Comparison of ENCODE assay signal across 2 cellular contexts in genomic region chr3:50182533-50183099, GRCh38.
TF ChIP-seq lines count a peak whose summit lies in the region.

No MANE protein-coding gene starts in this region.

TF ChIP-seq in HCT116, 20 proteins besides CTCF, POLR2A, EP300 and RAD21:
- no peak for TF ChIP-seq TCF7L2 (IDR thresholded peaks at IDR 0.05; ENCODE audit: borderline replicate concordance, extremely low read depth, insufficient read depth, insufficient read length)
- no peak for TF ChIP-seq EZH2 (IDR thresholded peaks at IDR 0.05)
- no peak for TF ChIP-seq FOSL1 (IDR thresholded peaks at IDR 0.05; ENCODE audit: low read depth)
- no peak for TF ChIP-seq POLR2AphosphoS5 (IDR thresholded peaks at IDR 0.05; ENCODE audit: low read depth, low read length)
- no peak for TF ChIP-seq CBX3 (IDR thresholded peaks at IDR 0.05; ENCODE audit: low read depth)
- TF ChIP-seq REST (IDR thresholded peaks at IDR 0.05; ENCODE audit: low read depth): no peak
- no peak for TF ChIP-seq ELF1 (IDR thresholded peaks at IDR 0.05; ENCODE audit: borderline replicate concordance, low read depth)
- TF ChIP-seq SRF (IDR thresholded peaks at IDR 0.05; ENCODE audit: low read depth): no peak
- no peak for TF ChIP-seq MAX (IDR thresholded peaks at IDR 0.05)
- TF ChIP-seq ZBTB33 (IDR thresholded peaks at IDR 0.05; ENCODE audit: extremely low read depth, insufficient replicate concordance, low read length): no peak
TF ChIP-seq in HCT116: peak in this region for 0.

TF ChIP-seq in endothelial cell of umbilical vein, 7 proteins besides CTCF, POLR2A, EP300 and RAD21:
- no peak for TF ChIP-seq FOS (IDR thresholded peaks at IDR 0.05; ENCODE audit: borderline replicate concordance, insufficient read depth, low read length)
- TF ChIP-seq GATA2 (IDR thresholded peaks at IDR 0.05; ENCODE audit: insufficient read depth, insufficient read length, low read depth, low read length): no peak
- TF ChIP-seq JUN (IDR thresholded peaks at IDR 0.05; ENCODE audit: borderline replicate concordance, insufficient read depth, insufficient read length, low read depth): no peak
- TF ChIP-seq MYC (IDR thresholded peaks at IDR 0.05; ENCODE audit: low read depth, low read length): no peak
- no peak for TF ChIP-seq POLR2AphosphoS5 (IDR thresholded peaks at IDR 0.05; ENCODE audit: insufficient read depth, low read depth, low read length)
- no peak for TF ChIP-seq MAX (IDR thresholded peaks at IDR 0.05; ENCODE audit: insufficient read depth, insufficient read length)
- no peak for TF ChIP-seq EZH2 (IDR thresholded peaks at IDR 0.05; ENCODE audit: borderline replicate concordance, low read depth, low read length, severe bottlenecking)
